Comparison of ENCODE assay signal across 11 cellular contexts in the genomic region with DNA sequence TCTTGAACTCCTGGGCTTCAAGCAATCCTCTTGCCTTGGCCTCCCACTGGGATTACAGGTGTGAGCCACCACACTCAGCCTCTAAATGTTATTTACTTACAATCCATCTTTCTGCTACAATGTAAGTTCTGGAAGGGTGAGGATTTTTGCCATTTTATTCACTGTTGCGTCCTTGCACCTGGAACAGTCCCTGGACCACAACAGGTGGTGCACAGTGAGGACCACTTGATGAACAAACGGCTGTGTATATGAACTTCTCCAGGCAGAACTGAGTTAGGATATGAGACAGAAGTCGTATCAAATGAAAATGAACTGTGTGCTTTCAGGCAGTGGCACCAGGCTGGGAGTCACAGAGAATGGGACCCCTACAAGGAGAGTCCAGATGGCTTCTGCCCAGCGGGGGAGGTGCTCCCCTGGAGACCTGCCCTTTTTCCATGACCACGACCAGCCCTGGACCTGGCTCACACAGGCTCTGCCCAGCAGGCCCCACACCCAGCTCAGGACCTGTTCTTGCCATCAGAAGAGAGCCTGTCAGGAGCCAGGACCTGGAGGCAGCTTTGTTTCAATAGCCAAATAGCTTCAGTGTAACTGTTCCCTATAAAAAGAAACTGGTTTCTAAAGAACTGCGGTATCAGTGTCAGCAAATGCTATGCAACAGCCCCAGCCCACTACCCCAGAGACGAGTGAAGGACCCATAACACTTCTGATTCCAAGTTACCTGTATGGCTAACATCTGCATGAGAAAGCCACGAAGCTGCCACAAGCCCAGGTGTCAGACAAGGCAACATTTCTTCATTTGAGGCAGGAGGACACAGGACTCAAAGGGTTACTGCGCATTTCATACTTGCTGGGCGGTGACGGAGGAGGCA.
DNase-seq lines count a peak whose midpoint lies in the region; ATAC-seq and TF ChIP-seq lines count a peak whose summit lies in the region.
"Had no signal": no experiment of that assay in that cellular context is flagged by ENCODE, and none has a peak within 500 bp of the region (broad histone marks: within the 10 kb centered on the region; RNA-seq: fewer than 3 reads in every experiment).

No MANE protein-coding gene starts in this region.

- CTCF ChIA-PET in PC-9 (lab: Charles Lee): interaction anchor here (0.6 to 0.7 kb wide), 2 partner anchors 81 to 119 kb away, joined by 9 to 10 read pairs; no protein-coding TSS in a partner anchor
- CTCF ChIA-PET in CD4-positive, alpha-beta T cell (lab: Charles Lee): interaction anchor here (0.6 to 1.1 kb wide), 2 partner anchors 105 to 246 kb away, joined by 3 read pairs; partner anchors contain the start of gene MICAL3

- H3K9me3 Mint-ChIP-seq in CD4-positive, alpha-beta T cell: no peaks in the 10 kb centered on the region

- H2BK12ac ChIP-seq in trophoblast cell (ENCODE audit: low read length): peak overlapping the region; percentile 23

- H3F3A ChIP-seq in PC-9 (ENCODE audit: insufficient read depth, low read depth): peaks cover 6% of the 10 kb centered on the region; the same call in 1 of the 2 replicates

- H4K20me1 ChIP-seq in PC-9 (ENCODE audit: insufficient read depth): 0 out of 2 replicates have a peak, but pooled peaks cover 4% of the 10 kb centered on the region

- H3K4me2 ChIP-seq in trophoblast cell (ENCODE audit: low read length): peak overlapping the region; percentile 11
- no peak overlapping the region for H3K4me2 ChIP-seq in PC-9

- H3K36me3 ChIP-seq in SJCRH30 (no peaks in the 10 kb centered on the region), cardiac muscle cell (no peaks in the 10 kb centered on the region), trophoblast cell (ENCODE audit: control insufficient read depth in 1 of 2, insufficient read depth in 2 of 2, low read length in 2 of 2) (no peaks in the 10 kb centered on the region), PC-9 (ENCODE audit: low read depth) (no peaks in the 10 kb centered on the region)

- H3K9ac ChIP-seq in trophoblast cell (ENCODE audit: low read length): no peak overlapping the region

- H3K27ac ChIP-seq in SJCRH30: peak overlapping the region; percentile 69
- H3K27ac ChIP-seq in cardiac muscle cell: peak overlapping the region; percentile 94
- H3K27ac ChIP-seq in trophoblast cell (ENCODE audit: low read depth, low read length): peak overlapping the region; percentile 51
- H3K27ac ChIP-seq in PC-9: no peak overlapping the region
- H3K27ac ChIP-seq in CD4-positive, alpha-beta T cell (ENCODE audit: low read depth, low read length): no peak overlapping the region

- no peak overlapping the region for H3K4me3 Mint-ChIP-seq in CD4-positive, alpha-beta T cell

- ATAC-seq in CD4-positive, alpha-beta T cell (ENCODE audit: poor library complexity): no peak

- H2AK5ac ChIP-seq in trophoblast cell (ENCODE audit: low read length): peak overlapping the region; percentile 38

- no TSS peak for BruUV-seq in PC-9 (replicated peaks; lab: Mats Ljungman, UMichigan)

- H2BK5ac ChIP-seq in trophoblast cell (ENCODE audit: low read depth, low read length, poor library complexity): peak overlapping the region; percentile 60

- WGBS in trophoblast cell (ENCODE audit: extremely low coverage, insufficient coverage, insufficient read length): no CpG with 5 or more reads among the region's 11 CpGs

- H2AFZ ChIP-seq in trophoblast cell (ENCODE audit: insufficient read depth, low read length, poor library complexity) (no peak overlapping the region), PC-9 (no peak overlapping the region)

- H3K36me3 Mint-ChIP-seq in CD4-positive, alpha-beta T cell (ENCODE audit: low read depth): no peaks in the 10 kb centered on the region

- peak overlapping the region; percentile 73 for H3K18ac ChIP-seq in trophoblast cell (ENCODE audit: low read length)

- no peaks in the 10 kb centered on the region for H3K27me3 Mint-ChIP-seq in CD4-positive, alpha-beta T cell

- POLR2A ChIA-PET in PC-9 (lab: Charles Lee; ENCODE audit: unreplicated experiment): no interaction called here
- POLR2A ChIA-PET in CD4-positive, alpha-beta T cell (lab: Charles Lee): no interaction called here

- H3K27ac Mint-ChIP-seq in CD4-positive, alpha-beta T cell: no peak overlapping the region

- H3K4me1 ChIP-seq in SJCRH30: peaks cover 62% of the 10 kb centered on the region
- peaks cover 80% of the 10 kb centered on the region for H3K4me1 ChIP-seq in cardiac muscle cell (ENCODE audit: low read depth)
- H3K4me1 ChIP-seq in trophoblast cell (ENCODE audit: control insufficient read depth in 1 of 2, insufficient read depth in 2 of 2, low read length in 2 of 2): peaks cover 32 to 44% of the 10 kb centered on the region in 2 experiments
- H3K4me1 ChIP-seq in PC-9 (replicated peaks; ENCODE audit: insufficient read depth): peaks cover 20% of the 10 kb centered on the region

- intact Hi-C loops in PC-9 (cut with micrococcal nuclease; ENCODE audit: unreplicated experiment): loop anchor here (10.0 kb wide), 1 partner anchor 45 kb away; no protein-coding TSS in a partner anchor
- intact Hi-C loops in CD4-positive, alpha-beta T cell (cut with DNase I, micrococcal nuclease): no loop called here

- no peaks in the 10 kb centered on the region for H3K9me2 ChIP-seq in PC-9 (ENCODE audit: insufficient read depth)

- TF ChIP-seq CTCF in cardiac muscle cell (IDR thresholded peaks at IDR 0.05; ENCODE audit: low read depth, low read length): no peak
- TF ChIP-seq CTCF in PC-9 (conservative IDR thresholded peaks at IDR 0.05): no peak
- TF ChIP-seq CTCF in CD4-positive, alpha-beta T cell (IDR thresholded peaks at IDR 0.05): no peak

- H3K4ac ChIP-seq in trophoblast cell (ENCODE audit: low read depth, low read length): peak overlapping the region; percentile 31

- H3K4me1 Mint-ChIP-seq in CD4-positive, alpha-beta T cell (ENCODE audit: low read depth): peaks cover 6% of the 10 kb centered on the region

- no peaks in the 10 kb centered on the region for H3K9me3 ChIP-seq in SJCRH30 (replicated peaks)
- H3K9me3 ChIP-seq in cardiac muscle cell (ENCODE audit: low read depth): no peaks in the 10 kb centered on the region
- peaks cover 1% of the 10 kb centered on the region for H3K9me3 ChIP-seq in trophoblast cell (ENCODE audit: insufficient read depth, low read depth, low read length)
- H3K9me3 ChIP-seq in PC-9 (ENCODE audit: insufficient read depth, low read depth): no peaks in the 10 kb centered on the region
- H3K9me3 ChIP-seq in CD4-positive, alpha-beta T cell (ENCODE audit: control insufficient read depth, low read length): no peaks in the 10 kb centered on the region

- DNase-seq in ELF-1 (ENCODE audit: low read depth, low spot score) (peak; percentile 22), SJCRH30 (peak in 1 of 2 experiments; percentile 19), cardiac muscle cell (ENCODE audit: low read depth in 1 of 2, low spot score in 1 of 2) (peak in 1 of 2 donors; percentile 24), trophoblast cell (peak in 1 of 2 donors; percentile 39), GM19240 (ENCODE audit: insufficient read length, low spot score) (no peak), PC-9 (no peak)
- no peak for DNase-seq in central memory CD4-positive, alpha-beta T cell
- DNase-seq in CD4-positive, alpha-beta T cell: no peak
- DNase-seq: cerebellar nuclear complex, KG1, NCI-H774 had no signal

- peaks cover 19% of the 10 kb centered on the region for H3K79me1 ChIP-seq in trophoblast cell (ENCODE audit: low read length)

- no peak overlapping the region for H3K4me3 ChIP-seq in SJCRH30
- no peak overlapping the region for H3K4me3 ChIP-seq in cardiac muscle cell
- H3K4me3 ChIP-seq in trophoblast cell (ENCODE audit: low read depth, low read length): no peak overlapping the region
- H3K4me3 ChIP-seq in PC-9: no peak overlapping the region

- peak overlapping the region; percentile 56 for H3K14ac ChIP-seq in trophoblast cell (ENCODE audit: low read length)

- no peaks in the 10 kb centered on the region for H3K27me3 ChIP-seq in SJCRH30
- no peaks in the 10 kb centered on the region for H3K27me3 ChIP-seq in cardiac muscle cell
- no peaks in the 10 kb centered on the region for H3K27me3 ChIP-seq in trophoblast cell (ENCODE audit: insufficient read depth, low read length)
- H3K27me3 ChIP-seq in PC-9 (ENCODE audit: insufficient read depth, low read depth): no peaks in the 10 kb centered on the region
- H3K27me3 ChIP-seq in CD4-positive, alpha-beta T cell (ENCODE audit: control insufficient read depth, insufficient read depth, low read length): no peaks in the 10 kb centered on the region

- peak overlapping the region; percentile 47 for H4K8ac ChIP-seq in trophoblast cell (ENCODE audit: low read depth, low read length)

- H2BK120ac ChIP-seq in trophoblast cell (ENCODE audit: insufficient read depth, low read length, poor library complexity): peak overlapping the region; percentile 79

- peak overlapping the region; percentile 78 for H4K91ac ChIP-seq in trophoblast cell (ENCODE audit: low read depth, low read length)

- H4K12ac ChIP-seq in trophoblast cell (ENCODE audit: low read depth, low read length): no peak overlapping the region

- H3K79me2 ChIP-seq in trophoblast cell (ENCODE audit: control insufficient read depth, insufficient read depth, low read length, poor library complexity) (peaks cover 2% of the 10 kb centered on the region), PC-9 (ENCODE audit: low read depth) (peaks cover 16% of the 10 kb centered on the region; the same call in 1 of the 2 replicates)

- no peak overlapping the region for H3K23ac ChIP-seq in trophoblast cell (ENCODE audit: low read length)

Comparison
In these comparisons a context has a peak if more than half of its experiments do, and no peak if none do; other contexts are left out.
1. H3K27ac ChIP-seq: peak in SJCRH30 (single experiment), cardiac muscle cell (single experiment) and trophoblast cell (single experiment); none in PC-9 (single experiment) and CD4-positive, alpha-beta T cell (single experiment).